8 cellular contexts compared by ENCODE assay signal in the genomic region with DNA sequence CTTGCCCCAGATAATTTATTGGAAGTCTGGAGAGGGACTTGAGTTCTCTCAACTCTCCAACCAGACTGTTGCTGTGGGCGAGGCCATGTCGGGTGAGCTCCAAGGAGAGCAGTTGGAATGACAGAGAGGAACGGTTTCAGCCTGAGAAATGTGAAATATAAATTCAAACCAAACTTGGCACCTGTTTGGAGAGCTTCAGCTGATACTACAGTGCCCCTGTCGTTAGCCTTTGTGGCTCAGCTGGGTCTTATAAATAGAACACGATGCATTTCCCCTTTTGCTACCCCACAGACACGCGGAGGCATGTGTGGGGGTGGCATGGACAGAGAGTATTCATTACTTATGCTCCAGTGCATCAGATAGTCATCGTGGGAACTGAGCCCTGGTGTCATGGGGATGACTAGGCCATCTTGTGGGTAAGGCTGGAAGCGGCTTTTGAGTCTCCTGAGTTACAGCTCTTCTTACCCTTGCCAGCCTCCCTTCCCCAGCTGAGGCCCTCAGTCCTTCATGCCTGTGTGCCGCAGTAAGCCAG.
A peak's percentile ranks its signal among the peaks of the same experiment; 100 is the strongest.
DNase-seq lines count a peak whose midpoint lies in the region; ATAC-seq and TF ChIP-seq lines count a peak whose summit lies in the region.

No MANE protein-coding gene starts in this region.

- no peaks in the 10 kb centered on the region for H3K9me3 Mint-ChIP-seq in stimulated activated effector memory CD8-positive, alpha-beta T cell treated with anti-CD3 and anti-CD28 coated beads, Interleukin-12 subunit alpha, Interleukin-12 subunit beta, amount 100 ng/mL, for 72 hours

- H3K4me3 Mint-ChIP-seq in stimulated activated effector memory CD8-positive, alpha-beta T cell treated with anti-CD3 and anti-CD28 coated beads, Interleukin-12 subunit alpha, Interleukin-12 subunit beta, amount 100 ng/mL, for 72 hours: peak overlapping the region; percentile 74

- peaks cover 38% of the 10 kb centered on the region for H3K36me3 Mint-ChIP-seq in stimulated activated effector memory CD8-positive, alpha-beta T cell treated with anti-CD3 and anti-CD28 coated beads, Interleukin-12 subunit alpha, Interleukin-12 subunit beta, amount 100 ng/mL, for 72 hours

- peaks cover 90% of the 10 kb centered on the region for H3K4me1 Mint-ChIP-seq in stimulated activated effector memory CD8-positive, alpha-beta T cell treated with anti-CD3 and anti-CD28 coated beads, Interleukin-12 subunit alpha, Interleukin-12 subunit beta, amount 100 ng/mL, for 72 hours

- DNase-seq in stimulated activated CD4-positive, alpha-beta T cell treated with anti-CD3 and anti-CD28 coated beads, Interleukin-12 subunit alpha, Interleukin-12 subunit beta, amount 100 ng/mL, for 4 hours: peak; percentile 46
- DNase-seq in stimulated activated CD4-positive, alpha-beta T cell treated with anti-CD3 and anti-CD28 coated beads, Interleukin-2, amount 100 ng/mL, for 48 hours: no peak
- DNase-seq in astrocyte of the hippocampus (ENCODE audit: low read depth, low spot score) (peak; percentile 82), kidney tubule cell (ENCODE audit: low spot score) (peak; percentile 86), NCI-H2107 treated with DMSO at 0.1 percent for 48 hours (lab: John Stamatoyannopoulos, UW; ENCODE audit: unreplicated experiment) (no peak)
- DNase-seq in stimulated activated effector memory CD8-positive, alpha-beta T cell treated with anti-CD3 and anti-CD28 coated beads, Interleukin-12 subunit alpha, Interleukin-12 subunit beta, amount 100 ng/mL, for 72 hours (ENCODE audit: low spot score in 2 of 2): peak in 1 of 2 donors; percentile 76

- H3K27ac Mint-ChIP-seq in stimulated activated effector memory CD8-positive, alpha-beta T cell treated with anti-CD3 and anti-CD28 coated beads, Interleukin-12 subunit alpha, Interleukin-12 subunit beta, amount 100 ng/mL, for 72 hours: no peak overlapping the region

- peak; percentile 46 for ATAC-seq in HG03045 (IDR thresholded peaks at IDR 0.05; ENCODE audit: unreplicated experiment)
- ATAC-seq in stimulated activated effector memory CD8-positive, alpha-beta T cell treated with anti-CD3 and anti-CD28 coated beads, Interleukin-12 subunit alpha, Interleukin-12 subunit beta, amount 100 ng/mL, for 72 hours: peak; percentile 81

- 0 out of 2 replicates have a peak, but pooled peaks have one; percentile 35 for TF ChIP-seq POLR2A in Raji (IDR thresholded peaks at IDR 0.05; ENCODE audit: insufficient read depth, low read depth, low read length)

Comparison
In these comparisons a context has a peak if more than half of its experiments do, and no peak if none do; other contexts are left out.
1. DNase-seq: peak in stimulated activated CD4-positive, alpha-beta T cell treated with anti-CD3 and anti-CD28 coated beads, Interleukin-12 subunit alpha, Interleukin-12 subunit beta, amount 100 ng/mL, for 4 hours (single experiment), astrocyte of the hippocampus (single experiment) and kidney tubule cell (single experiment); none in stimulated activated CD4-positive, alpha-beta T cell treated with anti-CD3 and anti-CD28 coated beads, Interleukin-2, amount 100 ng/mL, for 48 hours (0 of 2) and NCI-H2107 treated with DMSO at 0.1 percent for 48 hours (single experiment).